1 cellular context compared by ENCODE assay signal in the genomic region with DNA sequence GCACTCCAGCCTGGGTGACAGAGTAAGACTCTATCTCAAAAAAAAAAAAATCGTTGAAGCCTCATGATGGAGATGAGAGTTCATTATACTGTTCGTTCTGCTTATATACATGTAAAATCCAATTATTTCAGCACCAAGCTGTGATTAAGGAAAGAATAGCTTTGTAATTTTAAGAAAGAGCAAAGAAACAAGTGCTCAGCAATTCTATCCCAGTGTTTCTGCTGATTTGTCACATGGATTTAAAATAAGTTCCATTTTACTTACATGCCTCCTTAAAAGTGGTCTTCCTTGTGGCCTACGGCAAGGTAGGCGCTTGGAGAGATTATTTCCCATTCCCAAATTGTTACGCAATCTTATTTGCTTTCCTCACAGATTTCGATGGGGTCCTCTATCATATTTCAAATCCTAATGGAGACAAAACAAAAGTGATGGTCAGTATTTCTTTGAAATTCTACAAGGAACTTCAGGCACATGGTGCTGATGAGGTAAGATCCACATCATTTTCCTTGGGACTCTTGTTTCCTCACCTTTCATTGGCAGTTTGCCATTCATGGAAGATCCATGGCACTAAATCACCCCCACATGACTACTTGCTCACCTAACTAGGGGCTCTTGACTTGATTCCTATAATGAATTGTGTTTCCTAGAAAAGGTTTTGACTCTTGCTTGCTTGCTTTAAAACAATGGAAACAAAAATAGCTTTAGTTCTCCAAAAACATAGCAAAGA.
TF ChIP-seq lines count a peak whose summit lies in the region.

No MANE protein-coding gene starts in this region.

TF ChIP-seq in GM23338, 12 proteins besides CTCF, POLR2A, EP300 and RAD21 (continued from another document):
- TF ChIP-seq ETS1 (IDR thresholded peaks at IDR 0.05): no peak
